2 cellular contexts compared by ENCODE assay signal in the genomic region with DNA sequence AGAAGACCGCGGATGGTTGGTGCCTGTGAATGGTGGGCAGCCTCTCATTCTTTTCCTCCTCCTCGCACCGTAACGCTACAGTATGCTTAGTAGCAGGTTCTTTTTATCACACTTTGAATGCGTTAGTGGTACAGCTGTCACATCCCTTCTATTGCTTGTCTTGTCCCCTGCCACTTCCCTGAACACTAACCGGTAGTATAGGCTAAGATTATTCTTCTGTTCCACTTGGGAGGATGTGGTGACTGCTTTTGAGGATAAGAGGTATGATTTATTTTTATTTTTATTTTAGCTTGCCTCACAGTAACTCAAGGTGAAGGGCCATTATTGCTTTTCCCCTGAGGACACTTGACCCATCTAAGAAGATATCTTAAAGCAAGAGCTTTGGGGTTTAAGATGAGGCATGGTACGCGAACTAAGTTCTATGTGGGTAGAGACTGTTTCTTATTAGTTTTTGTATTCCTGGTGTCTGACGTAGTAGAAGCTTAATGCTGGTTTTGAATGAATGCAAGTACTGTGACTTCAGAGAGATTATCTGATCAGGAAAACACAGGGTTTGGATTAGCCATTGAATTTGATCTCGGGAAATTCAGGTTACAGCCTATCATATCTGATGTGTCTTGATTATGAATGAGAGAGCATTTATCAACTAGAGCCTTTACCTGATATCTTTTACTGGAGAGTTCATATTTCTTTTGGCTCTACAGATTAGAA.
TF ChIP-seq lines count a peak whose summit lies in the region.

No MANE protein-coding gene starts in this region.

TF ChIP-seq in K562, 482 proteins besides CTCF, POLR2A, EP300 and RAD21:
- TF ChIP-seq CBFA2T3 (IDR thresholded peaks at IDR 0.05) (no peak), MEIS2 (IDR thresholded peaks at IDR 0.05; ENCODE audit: partially characterized antibody) (peak; percentile 2), FOXJ2 (tag; IDR thresholded peaks at IDR 0.05) (no peak), TBP (optimal IDR thresholded peaks at IDR 0.05; ENCODE audit: low read depth, low read length) (peak; percentile 4), ZNF589 (CRISPR knock-in tag; IDR thresholded peaks at IDR 0.05; ENCODE audit: low read depth) (no peak), ZZZ3 (IDR thresholded peaks at IDR 0.05) (no peak)

TF ChIP-seq in liver, 16 proteins besides CTCF, POLR2A, EP300 and RAD21:
- TF ChIP-seq SP1 (IDR thresholded peaks at IDR 0.05) (no peak), HNF4A (conservative IDR thresholded peaks at IDR 0.05) (no peak), TAF1 (conservative IDR thresholded peaks at IDR 0.05) (no peak), NR2F2 (IDR thresholded peaks at IDR 0.05) (no peak), FOXA2 (IDR thresholded peaks at IDR 0.05) (no peak), RXRA (IDR thresholded peaks at IDR 0.05) (no peak)
- TF ChIP-seq, protein P1, sequence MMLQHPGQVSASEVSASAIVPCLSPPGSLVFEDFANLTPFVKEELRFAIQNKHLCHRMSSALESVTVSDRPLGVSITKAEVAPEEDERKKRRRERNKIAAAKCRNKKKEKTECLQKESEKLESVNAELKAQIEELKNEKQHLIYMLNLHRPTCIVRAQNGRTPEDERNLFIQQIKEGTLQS (IDR thresholded peaks at IDR 0.05): no peak
TF ChIP-seq in liver: peak in this region for 0.
